26 cellular contexts compared by ENCODE assay signal in the genomic region with DNA sequence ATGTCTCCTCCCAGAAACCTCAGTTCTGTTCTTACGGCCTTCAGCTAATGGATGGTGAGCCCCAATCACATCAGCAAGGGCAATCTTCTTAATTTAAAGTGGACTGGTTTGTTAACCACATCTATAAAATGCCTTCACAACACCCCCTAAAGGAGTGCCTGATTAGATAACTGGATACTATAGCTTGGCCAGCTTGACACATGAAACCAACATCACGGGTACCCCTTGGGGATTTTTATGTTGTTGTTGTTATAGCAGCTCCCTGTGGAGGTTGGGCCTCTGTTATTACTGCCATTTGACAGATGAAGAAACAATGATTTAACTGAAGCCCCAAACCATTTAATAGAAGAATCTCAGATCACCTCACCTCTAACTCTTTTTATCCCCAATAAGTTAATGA. TPM values are rescaled to one million over a fixed set of nuclear protein-coding genes. Genes with fewer than 3 reads are reported as not detected.
DNase-seq lines count a peak whose midpoint lies in the region; TF ChIP-seq lines count a peak whose summit lies in the region.
"Had no signal": no experiment of that assay in that cellular context is flagged by ENCODE, and none has a peak within 500 bp of the region (broad histone marks: within the 10 kb centered on the region; RNA-seq: fewer than 3 reads in every experiment).

No MANE protein-coding gene starts in this region.

- no peaks in the 10 kb centered on the region for H3K9me3 ChIP-seq in testis
- H3K9me3 ChIP-seq: HAP-1 had no signal

- DNase-seq in NCI-H2171 treated with DMSO at 0.1 percent for 48 hours (lab: John Stamatoyannopoulos, UW) (peak; percentile 37), NCI-H2171 (lab: John Stamatoyannopoulos, UW) (no peak), nephron progenitor cell (no peak), testis (no peak), middle frontal gyrus (ENCODE audit: extremely low spot score, low spot score) (no peak)
- no peak for DNase-seq in activated T-cell treated with anti-CD3 and anti-CD28 coated beads, Interleukin-2, amount 50 U/mL, for 1 hour
- DNase-seq in activated T-helper 2 cell treated with anti-CD3 and anti-CD28 coated beads, Interferon-gamma antibody, Interleukin-2, Interleukin-4, amounts not matched to agents 10 μg/mL and 5 μg/mL and 100 μg/mL, durations not matched to agents 14 hours and 24 hours and 36 hours (ENCODE audit: low spot score), result no peak
- DNase-seq: 8988T; ACHN; BE2C; CD8-positive, alpha-beta memory T cell; DMS 273 treated with DMSO at 0.1 percent for 48 hours; DMS79 treated with DMSO at 0.1 percent for 48 hours; GF-D8; GOT3; MM.1S; NCI-H2029 treated with DMSO at 0.1 percent for 48 hours; NCI-H446 treated with DMSO at 0.1 percent for 48 hours; RPMI8226; SHP77 had no signal

- WGBS in testis, 2 donors, result 60 to 66% methylated on average over 2 of the region's 2 CpGs

- no peaks in the 10 kb centered on the region for H3K27me3 ChIP-seq in testis
- H3K27me3 ChIP-seq: BE2C had no signal

- no peak for TF ChIP-seq POLR2A in testis (IDR thresholded peaks at IDR 0.05)

- peaks cover 10% of the 10 kb centered on the region for H3K27me3 Mint-ChIP-seq in nephron progenitor cell (ENCODE audit: low read depth, poor library complexity)
- H3K27me3 Mint-ChIP-seq in activated T-helper 2 cell treated with anti-CD3 and anti-CD28 coated beads, Interferon-gamma antibody, Interleukin-2, Interleukin-4, amounts not matched to agents 10 μg/mL and 5 μg/mL and 100 μg/mL, durations not matched to agents 14 hours and 24 hours and 36 hours (ENCODE audit: low read depth), result no peaks in the 10 kb centered on the region

- TF ChIP-seq CTCF in nephron progenitor cell (IDR thresholded peaks at IDR 0.05) (no peak), testis (IDR thresholded peaks at IDR 0.05) (no peak)

- H3K4me3 ChIP-seq in testis, result no peak overlapping the region
- H3K4me3 ChIP-seq: HAP-1 had no signal

- H3K36me3 Mint-ChIP-seq in nephron progenitor cell (ENCODE audit: low read depth), result no peaks in the 10 kb centered on the region
- no peaks in the 10 kb centered on the region for H3K36me3 Mint-ChIP-seq in activated T-helper 2 cell treated with anti-CD3 and anti-CD28 coated beads, Interferon-gamma antibody, Interleukin-2, Interleukin-4, amounts not matched to agents 10 μg/mL and 5 μg/mL and 100 μg/mL, durations not matched to agents 14 hours and 24 hours and 36 hours (ENCODE audit: low read depth)
- H3K36me3 Mint-ChIP-seq: CD14-positive monocyte had no signal

- H3K4me1 ChIP-seq in testis, result peaks cover 32% of the 10 kb centered on the region
- H3K4me1 ChIP-seq: BE2C, HAP-1 had no signal

- peak overlapping the region; percentile 4 for H3K4me3 Mint-ChIP-seq in nephron progenitor cell
- no peak overlapping the region for H3K4me3 Mint-ChIP-seq in activated T-helper 2 cell treated with anti-CD3 and anti-CD28 coated beads, Interferon-gamma antibody, Interleukin-2, Interleukin-4, amounts not matched to agents 10 μg/mL and 5 μg/mL and 100 μg/mL, durations not matched to agents 14 hours and 24 hours and 36 hours (ENCODE audit: low read depth)
- H3K4me3 Mint-ChIP-seq: CD14-positive monocyte; CD8-positive, alpha-beta memory T cell had no signal

- intact Hi-C loops in testis (cut with DNase I; ENCODE audit: low total_unique reads), result no loop called here
- intact Hi-C loops in activated T-helper 2 cell treated with anti-CD3 and anti-CD28 coated beads, Interferon-gamma antibody, Interleukin-2, Interleukin-4, amounts not matched to agents 10 μg/mL and 5 μg/mL and 100 μg/mL, durations not matched to agents 14 hours and 24 hours and 36 hours (cut with micrococcal nuclease), result no loop called here

- H3K27ac Mint-ChIP-seq in nephron progenitor cell, result peak overlapping the region; percentile 81
- no peak overlapping the region for H3K27ac Mint-ChIP-seq in activated T-helper 2 cell treated with anti-CD3 and anti-CD28 coated beads, Interferon-gamma antibody, Interleukin-2, Interleukin-4, amounts not matched to agents 10 μg/mL and 5 μg/mL and 100 μg/mL, durations not matched to agents 14 hours and 24 hours and 36 hours
- H3K27ac Mint-ChIP-seq: CD14-positive monocyte had no signal

- H3K9me3 Mint-ChIP-seq in nephron progenitor cell, result peaks cover under 1% of the 10 kb centered on the region
- H3K9me3 Mint-ChIP-seq in activated T-helper 2 cell treated with anti-CD3 and anti-CD28 coated beads, Interferon-gamma antibody, Interleukin-2, Interleukin-4, amounts not matched to agents 10 μg/mL and 5 μg/mL and 100 μg/mL, durations not matched to agents 14 hours and 24 hours and 36 hours, result peaks cover 10% of the 10 kb centered on the region

- H3K27ac ChIP-seq in cingulate gyrus (ENCODE audit: low read depth, low read length), result peak overlapping the region; percentile 70
- peak overlapping the region; percentile 27 to 64 for H3K27ac ChIP-seq in testis
- H3K27ac ChIP-seq: KMS-11 had no signal

- peaks cover 33% of the 10 kb centered on the region for H3K4me1 Mint-ChIP-seq in nephron progenitor cell
- no peaks in the 10 kb centered on the region for H3K4me1 Mint-ChIP-seq in activated T-helper 2 cell treated with anti-CD3 and anti-CD28 coated beads, Interferon-gamma antibody, Interleukin-2, Interleukin-4, amounts not matched to agents 10 μg/mL and 5 μg/mL and 100 μg/mL, durations not matched to agents 14 hours and 24 hours and 36 hours (ENCODE audit: low read depth)
- H3K4me1 Mint-ChIP-seq: CD8-positive, alpha-beta memory T cell had no signal

- H3K36me3 ChIP-seq in testis (ENCODE audit: low read depth, missing control alignments), result no peaks in the 10 kb centered on the region
- H3K36me3 ChIP-seq: BE2C, HAP-1 had no signal

RNA-seq across cellular contexts. Expression of a gene that starts 26.8 kb away (rescaled TPM):
- 1 to 10 TPM in 1 of 2 donors, under 1 TPM in 1; 0.87 to 3.5 TPM for total RNA-seq in testis
- polyA plus RNA-seq in testis (ENCODE audit: insufficient read depth, low read depth, low replicate concordance), result 1.4 TPM
- not detected in 2 replicates for total RNA-seq in activated T-helper 2 cell treated with anti-CD3 and anti-CD28 coated beads, Interferon-gamma antibody, Interleukin-2, Interleukin-4, amounts not matched to agents 10 μg/mL and 5 μg/mL and 100 μg/mL, durations not matched to agents 14 hours and 24 hours and 36 hours
- total RNA-seq: CD8-positive, alpha-beta memory T cell; IMR-90; SK-MEL-5 had no signal
- polyA plus RNA-seq: CD14-positive monocyte; CD8-positive, alpha-beta memory T cell; IMR-90 had no signal

RNA-seq across cellular contexts. Expression of a gene that starts 49.1 kb away (rescaled TPM):
- 10 to 100 TPM; 23.8 to 46.6 TPM for total RNA-seq in testis
- 29.5 TPM for polyA plus RNA-seq in testis (ENCODE audit: insufficient read depth, low read depth, low replicate concordance)
- total RNA-seq in activated T-helper 2 cell treated with anti-CD3 and anti-CD28 coated beads, Interferon-gamma antibody, Interleukin-2, Interleukin-4, amounts not matched to agents 10 μg/mL and 5 μg/mL and 100 μg/mL, durations not matched to agents 14 hours and 24 hours and 36 hours, result 19.2 and 22.6 TPM in 2 replicates
